Comparison of ENCODE assay signal across 27 cellular contexts in genomic region chr3:44428910-44429309, GRCh38.
"Had no signal": no experiment of that assay in that cellular context is flagged by ENCODE, and none has a peak within 500 bp of the region (broad histone marks: within the 10 kb centered on the region; RNA-seq: fewer than 3 reads in every experiment).

No MANE protein-coding gene starts in this region.

- H3K4me2 ChIP-seq: smooth muscle cell had no signal

- H3K27ac ChIP-seq: ovary, parathyroid adenoma, psoas muscle, skin epidermis, spleen, stomach, thoracic aorta, thyroid gland, tibial nerve, upper lobe of left lung, vagina had no signal

- H3K36me3 ChIP-seq: ovary, stomach, thoracic aorta, thyroid gland, tibial nerve, upper lobe of left lung, vagina had no signal

- FAIRE-seq: urothelium cell line had no signal

- H3K27me3 ChIP-seq: ovary, spleen, stomach, thyroid gland, tibial nerve, upper lobe of left lung, vagina had no signal

- ATAC-seq: naive thymus-derived CD8-positive, alpha-beta T cell; natural killer cell treated with Interleukin-12 subunit alpha and Interleukin-12 subunit beta and Interleukin-15 and Interleukin-18, amount 100 ng/mL, for 72 hours; psoas muscle; right cardiac atrium; sciatic nerve; stimulated activated memory B cell treated with anti-CD40 and anti-IgM and Interleukin-4, amounts not matched to agents 10 μg/mL and 1 μg/mL and 100 μg/mL, for 72 hours had no signal

- H3K4me1 ChIP-seq: parathyroid adenoma, psoas muscle, spleen, stomach, thyroid gland, tibial nerve, upper lobe of left lung, vagina had no signal

- DNase-seq: naive thymus-derived CD8-positive, alpha-beta T cell; nephron progenitor cell; occipital lobe; psoas muscle; spleen; stimulated activated CD4-positive, alpha-beta T cell treated with anti-CD3 and anti-CD28 coated beads, Interleukin-12 subunit alpha, Interleukin-12 subunit beta, amount 100 ng/mL, for 4 hours; stimulated activated CD4-positive, alpha-beta T cell treated with anti-CD3 and anti-CD28 coated beads, Interleukin-1b, Interleukin-23, amount 100 ng/mL, for 48 hours; stimulated activated CD4-positive, alpha-beta T cell treated with anti-CD3 and anti-CD28 coated beads, Interleukin-4, amount 100 ng/mL, for 1 hour; stimulated activated CD4-positive, alpha-beta T cell treated with anti-CD3 and anti-CD28 coated beads, Interleukin-4, amount 100 ng/mL, for 4 hours; stimulated activated CD8-positive, alpha-beta memory T cell treated with anti-CD3 and anti-CD28 coated beads, Interleukin-4, amount 100 ng/mL, for 48 hours; stimulated activated naive CD4-positive, alpha-beta T cell treated with Interleukin-2 at 50 U/mL for 16 hours; stomach; thyroid gland; trophoblast cell; upper lobe of left lung had no signal

- H2AFZ ChIP-seq: parathyroid adenoma had no signal

- H3K79me2 ChIP-seq: parathyroid adenoma had no signal

- H3K4me3 ChIP-seq: ovary, psoas muscle, skin epidermis, smooth muscle cell, spleen, stomach, thoracic aorta, thyroid gland, tibial nerve, upper lobe of left lung, vagina had no signal

- H3K9ac ChIP-seq: parathyroid adenoma had no signal

- H3K9me3 ChIP-seq: ovary, psoas muscle, spleen, stomach, thoracic aorta, thyroid gland, tibial nerve, upper lobe of left lung, vagina had no signal
